21 cellular contexts compared by ENCODE assay signal in genomic region chr6:93568169-93568568, GRCh38.
A peak's percentile ranks its signal among the peaks of the same experiment; 100 is the strongest.
DNase-seq lines count a peak whose midpoint lies in the region; ATAC-seq and TF ChIP-seq lines count a peak whose summit lies in the region.
"Had no signal": no experiment of that assay in that cellular context is flagged by ENCODE, and none has a peak within 500 bp of the region (broad histone marks: within the 10 kb centered on the region; RNA-seq: fewer than 3 reads in every experiment).

No MANE protein-coding gene starts in this region.

- no peak overlapping the region for H4K8ac ChIP-seq in mesenchymal stem cell (ENCODE audit: low read length)

- no peak overlapping the region for H2AK5ac ChIP-seq in mesenchymal stem cell (ENCODE audit: low read length, severe bottlenecking)

- H3K36me3 ChIP-seq in ACC112 (ENCODE audit: insufficient read depth, low read length) (no peaks in the 10 kb centered on the region), mesenchymal stem cell (ENCODE audit: control insufficient read depth in 1 of 2, insufficient read depth in 2 of 2, low read depth in 1 of 2, low read length in 2 of 2) (no peaks in the 10 kb centered on the region), rectal smooth muscle tissue (ENCODE audit: control insufficient read depth, insufficient read depth, low read length) (no peaks in the 10 kb centered on the region), right atrium auricular region (no peaks in the 10 kb centered on the region)
- H3K36me3 ChIP-seq: BLaER1 treated with 17β-estradiol and CSF1 and Interleukin-3, amounts not matched to agents 10 nM and 100 nM; HAP-1 had no signal

- H3K27me3 ChIP-seq in ACC112 (ENCODE audit: insufficient read depth, low read length) (no peaks in the 10 kb centered on the region), mesenchymal stem cell (ENCODE audit: control insufficient read depth in 1 of 2, insufficient read depth in 1 of 2, low read length in 2 of 2) (no peaks in the 10 kb centered on the region), rectal smooth muscle tissue (ENCODE audit: control insufficient read depth, insufficient read depth, low read length) (no peaks in the 10 kb centered on the region), right atrium auricular region (no peaks in the 10 kb centered on the region)
- H3K27me3 ChIP-seq: BLaER1 treated with 17β-estradiol and CSF1 and Interleukin-3, amounts not matched to agents 10 nM and 100 nM had no signal

- H3K4me3 ChIP-seq in ACC112 (ENCODE audit: low read depth, low read length) (no peak overlapping the region), mesenchymal stem cell (ENCODE audit: insufficient read depth in 1 of 2, low read depth in 1 of 2, low read length in 2 of 2) (no peak overlapping the region), rectal smooth muscle tissue (ENCODE audit: low read length) (no peak overlapping the region), right atrium auricular region (no peak overlapping the region)
- H3K4me3 ChIP-seq: A549; BLaER1 treated with 17β-estradiol and CSF1 and Interleukin-3, amounts not matched to agents 10 nM and 100 nM; GM12878; GM23248; HAP-1 had no signal

- H3K18ac ChIP-seq in mesenchymal stem cell (ENCODE audit: low read depth in 1 of 2, low read length in 2 of 2) = no peak overlapping the region

- H3K27ac ChIP-seq in ACC112 (ENCODE audit: low read depth, low read length) (no peak overlapping the region), mesenchymal stem cell (ENCODE audit: low read length, poor library complexity, severe bottlenecking) (no peak overlapping the region), rectal smooth muscle tissue (ENCODE audit: low read depth, low read length) (peak overlapping the region; percentile 64), right atrium auricular region (no peak overlapping the region)
- H3K27ac ChIP-seq: 22Rv1; A549; BLaER1 treated with 17β-estradiol and CSF1 and Interleukin-3, amounts not matched to agents 10 nM and 100 nM; GM23248 had no signal

- no peak overlapping the region for H3K23ac ChIP-seq in mesenchymal stem cell (ENCODE audit: low read length in 2 of 2)

- no peak overlapping the region for H4K91ac ChIP-seq in mesenchymal stem cell (ENCODE audit: low read length)

- H2BK15ac ChIP-seq in mesenchymal stem cell (ENCODE audit: low read depth, poor library complexity, severe bottlenecking) = no peak overlapping the region

- no peak overlapping the region for H3K4me2 ChIP-seq in mesenchymal stem cell (ENCODE audit: low read length, poor library complexity, severe bottlenecking)
- H3K4me2 ChIP-seq: A549; BLaER1 treated with 17β-estradiol and CSF1 and Interleukin-3, amounts not matched to agents 10 nM and 100 nM had no signal

- H3K14ac ChIP-seq in mesenchymal stem cell (ENCODE audit: low read length in 2 of 2) = no peak overlapping the region

- H2AFZ ChIP-seq in ACC112 (ENCODE audit: low read length, unreplicated experiment) (peak overlapping the region; percentile 70), mesenchymal stem cell (ENCODE audit: low read depth, low read length) (peak overlapping the region; percentile 27)
- H2AFZ ChIP-seq: GM23248 had no signal

- H3K79me1 ChIP-seq in mesenchymal stem cell (replicated peaks; ENCODE audit: low read length, poor library complexity, severe bottlenecking) = no peaks in the 10 kb centered on the region

- H3K9ac ChIP-seq in mesenchymal stem cell (ENCODE audit: low read length) (no peak overlapping the region), rectal smooth muscle tissue (ENCODE audit: low read length) (no peak overlapping the region)
- H3K9ac ChIP-seq: BLaER1 treated with 17β-estradiol and CSF1 and Interleukin-3, amounts not matched to agents 10 nM and 100 nM; GM23248 had no signal

- H2BK120ac ChIP-seq in mesenchymal stem cell (ENCODE audit: low read depth, low read length) = no peak overlapping the region

- DNase-seq in OCI-M1 (lab: John Stamatoyannopoulos, UW) (peak; percentile 75), mesenchymal stem cell (peak; percentile 23), globus pallidus (ENCODE audit: low spot score) (no peak), right atrium auricular region (ENCODE audit: low spot score) (no peak), RPMI8226 (no peak)
- DNase-seq: Calu3; CD8-positive, alpha-beta T cell; DMS 273 treated with DMSO at 0.1 percent for 48 hours; DMS53; DND-41; EL; GM23248 had no signal

- TF ChIP-seq CTCF in right atrium auricular region (IDR thresholded peaks at IDR 0.05) = no peak

- H3K4ac ChIP-seq in mesenchymal stem cell (ENCODE audit: low read depth in 1 of 2, low read length in 2 of 2) = no peak overlapping the region

- no peak overlapping the region for H2BK12ac ChIP-seq in mesenchymal stem cell (ENCODE audit: low read length in 2 of 2)

- no peak overlapping the region for H2BK5ac ChIP-seq in mesenchymal stem cell (ENCODE audit: low read depth, low read length, poor library complexity, severe bottlenecking)

- no peak for ATAC-seq in GM19351 (IDR thresholded peaks at IDR 0.05; ENCODE audit: unreplicated experiment)
- ATAC-seq: A549; CD8-positive, alpha-beta T cell; GM12878; HepG2 had no signal

- H3K79me2 ChIP-seq in ACC112 (ENCODE audit: control insufficient read depth, insufficient read depth, low read length, unreplicated experiment) = no peaks in the 10 kb centered on the region

- 23% methylated on average over 1 of the region's 1 CpG for WGBS in mesenchymal stem cell

- H3K9me3 ChIP-seq in mesenchymal stem cell (ENCODE audit: control insufficient read depth, low read length) (no peaks in the 10 kb centered on the region), right atrium auricular region (no peaks in the 10 kb centered on the region)
- H3K9me3 ChIP-seq: A549; BLaER1 treated with 17β-estradiol and CSF1 and Interleukin-3, amounts not matched to agents 10 nM and 100 nM; HAP-1 had no signal

- H3K4me1 ChIP-seq in ACC112 (ENCODE audit: control insufficient read depth, insufficient read depth, low read length, unreplicated experiment) (no peaks in the 10 kb centered on the region), mesenchymal stem cell (ENCODE audit: control insufficient read depth, insufficient read depth, low read depth, low read length) (no peaks in the 10 kb centered on the region), rectal smooth muscle tissue (ENCODE audit: control insufficient read depth, insufficient read depth, low read length) (peaks cover 30% of the 10 kb centered on the region), right atrium auricular region (no peaks in the 10 kb centered on the region)
- H3K4me1 ChIP-seq: A549; BLaER1 treated with 17β-estradiol and CSF1 and Interleukin-3, amounts not matched to agents 10 nM and 100 nM; HAP-1 had no signal

Comparison
In these comparisons a context has a peak if more than half of its experiments do, and no peak if none do; other contexts are left out.
1. DNase-seq: peak in OCI-M1 (single experiment) and mesenchymal stem cell (single experiment); none in globus pallidus (single experiment), right atrium auricular region (single experiment) and RPMI8226 (single experiment).